ENCODE assay signal across 9 cellular contexts in genomic region chrX:48631376-48632090, GRCh38. TPM values are rescaled to one million over a fixed set of nuclear protein-coding genes. Genes with fewer than 3 reads are reported as not detected.
DNase-seq lines count a peak whose midpoint lies in the region; ATAC-seq and TF ChIP-seq lines count a peak whose summit lies in the region.
"Had no signal": no experiment of that assay in that cellular context is flagged by ENCODE, and none has a peak within 500 bp of the region (broad histone marks: within the 10 kb centered on the region; RNA-seq: fewer than 3 reads in every experiment).

No MANE protein-coding gene starts in this region.

- H3K27me3 Mint-ChIP-seq in activated CD8-positive, alpha-beta T cell treated with anti-CD3 and anti-CD28 coated beads for 36 hours, result no peaks in the 10 kb centered on the region

- POLR2A ChIA-PET in activated CD8-positive, alpha-beta T cell treated with anti-CD3 and anti-CD28 coated beads for 36 hours (lab: Charles Lee), result interaction anchor here (0.7 to 1.1 kb wide), 2 partner anchors 33 to 311 kb away, joined by 3 to 4 read pairs; no protein-coding TSS in a partner anchor

- TF ChIP-seq CTCF in activated CD8-positive, alpha-beta T cell treated with anti-CD3 and anti-CD28 coated beads for 36 hours (IDR thresholded peaks at IDR 0.05), result peak; percentile 33
- TF ChIP-seq CTCF in lung (IDR thresholded peaks at IDR 0.05; ENCODE audit: control extremely low read depth, extremely low read depth), result peak; percentile 37

- no peaks in the 10 kb centered on the region for H3K36me3 Mint-ChIP-seq in activated CD8-positive, alpha-beta T cell treated with anti-CD3 and anti-CD28 coated beads for 36 hours (ENCODE audit: low read depth)

- DNase-seq in NCI-H2029 (lab: John Stamatoyannopoulos, UW) (peak; percentile 49), NCI-H2029 treated with DMSO at 0.1 percent for 48 hours (lab: John Stamatoyannopoulos, UW) (no peak), NCI-H748 (lab: John Stamatoyannopoulos, UW; ENCODE audit: unreplicated experiment) (peak; percentile 90), lung (ENCODE audit: low spot score) (peak; percentile 86)
- DNase-seq in activated CD8-positive, alpha-beta T cell treated with anti-CD3 and anti-CD28 coated beads for 36 hours, result peak; percentile 82
- peak; percentile 11 for DNase-seq in stimulated activated CD8-positive, alpha-beta memory T cell treated with anti-CD3 and anti-CD28 coated beads, Interleukin-12 subunit alpha, Interleukin-12 subunit beta, amount 100 ng/mL, for 24 hours (ENCODE audit: extremely low read depth)

- H3K36me3 ChIP-seq in duodenal mucosa (ENCODE audit: control insufficient read depth in 1 of 2, insufficient read depth in 2 of 2, low read length in 2 of 2) (no peaks in the 10 kb centered on the region), lung (ENCODE audit: control insufficient read depth in 2 of 2, insufficient read depth in 2 of 2, low read length in 2 of 2) (no peaks in the 10 kb centered on the region)

- intact Hi-C loops in activated CD8-positive, alpha-beta T cell treated with anti-CD3 and anti-CD28 coated beads for 36 hours (cut with micrococcal nuclease), result no loop called here

- WGBS in lung, 2 donors, result 8 to 45% methylated on average over 17 to 18 of the region's 18 CpGs

- H3K27ac Mint-ChIP-seq in activated CD8-positive, alpha-beta T cell treated with anti-CD3 and anti-CD28 coated beads for 36 hours, result no peak overlapping the region

- H3K4me3 ChIP-seq in duodenal mucosa (ENCODE audit: low read depth in 1 of 2, low read length in 2 of 2) (peak overlapping the region; percentile 35 to 36), lung (no peak overlapping the region)

- CTCF ChIA-PET in activated CD8-positive, alpha-beta T cell treated with anti-CD3 and anti-CD28 coated beads for 36 hours (lab: Charles Lee), result interaction anchor here (1.0 to 1.1 kb wide), 3 partner anchors 17 to 266 kb away, joined by 3 to 5 read pairs (median 3); partner anchors contain the start of genes PQBP1 and TIMM17B

- H3K4me1 Mint-ChIP-seq in activated CD8-positive, alpha-beta T cell treated with anti-CD3 and anti-CD28 coated beads for 36 hours (ENCODE audit: low read depth), result peaks cover 8% of the 10 kb centered on the region

- no peaks in the 10 kb centered on the region for H3K9me3 Mint-ChIP-seq in activated CD8-positive, alpha-beta T cell treated with anti-CD3 and anti-CD28 coated beads for 36 hours

- H3K27ac ChIP-seq in duodenal mucosa (ENCODE audit: low read depth, low read length) (no peak overlapping the region), lung (ENCODE audit: low read depth in 1 of 2, low read length in 1 of 2) (no peak overlapping the region)
- H3K27ac ChIP-seq: 22Rv1 had no signal

- H3K9ac ChIP-seq in duodenal mucosa (ENCODE audit: low read depth in 1 of 2, low read length in 2 of 2), result no peak overlapping the region

- H3K9me3 ChIP-seq in duodenal mucosa (ENCODE audit: control insufficient read depth in 1 of 2, low read length in 2 of 2) (no peaks in the 10 kb centered on the region), lung (ENCODE audit: control insufficient read depth in 2 of 2, insufficient read depth in 1 of 2, low read length in 1 of 2) (no peaks in the 10 kb centered on the region)

- H3K27me3 ChIP-seq in duodenal mucosa (ENCODE audit: control insufficient read depth in 1 of 2, insufficient read depth in 2 of 2, low read length in 2 of 2), result no peaks in the 10 kb centered on the region
- H3K27me3 ChIP-seq in lung (ENCODE audit: control insufficient read depth, insufficient read depth), result no peaks in the 10 kb centered on the region

- peaks cover 0 to 7% of the 10 kb centered on the region in 2 donors for H3K4me1 ChIP-seq in duodenal mucosa (ENCODE audit: control insufficient read depth in 1 of 2, insufficient read depth in 2 of 2, low read length in 2 of 2)
- no peaks in the 10 kb centered on the region for H3K4me1 ChIP-seq in lung (ENCODE audit: control insufficient read depth in 2 of 2, insufficient read depth in 2 of 2, low read length in 2 of 2)

- ATAC-seq in HG03280 (IDR thresholded peaks at IDR 0.05; ENCODE audit: unreplicated experiment), result peak; percentile 94
- peak; percentile 84 for ATAC-seq in activated CD8-positive, alpha-beta T cell treated with anti-CD3 and anti-CD28 coated beads for 36 hours
- peak; percentile 84 for ATAC-seq in lung (ENCODE audit: insufficient read depth, low FRiP score)

- H3K4me3 Mint-ChIP-seq in activated CD8-positive, alpha-beta T cell treated with anti-CD3 and anti-CD28 coated beads for 36 hours, result peak overlapping the region; percentile 28

RNA-seq across cellular contexts. Expression of gene WDR13, which starts 34.2 kb away (rescaled TPM):
- total RNA-seq in activated CD8-positive, alpha-beta T cell treated with anti-CD3 and anti-CD28 coated beads for 36 hours, result 10 to 100 TPM; 31.6 to 38.6 TPM
- total RNA-seq in lung, result 100 to 1,000 TPM in 1 of 2 donors, 10 to 100 TPM in 1; 50.7 to 182 TPM
- polyA plus RNA-seq in lung, result 100 to 1,000 TPM; 156 to 175 TPM

RNA-seq across cellular contexts. Expression of gene WAS, which starts 52.1 kb away (rescaled TPM):
- 10 to 100 TPM; 81.6 to 81.9 TPM for total RNA-seq in activated CD8-positive, alpha-beta T cell treated with anti-CD3 and anti-CD28 coated beads for 36 hours
- 10 to 100 TPM in 1 of 2 donors, 1 to 10 TPM in 1; 8.1 to 37.2 TPM for total RNA-seq in lung
- polyA plus RNA-seq in lung, result 10 to 100 TPM; 14.7 to 61.5 TPM

RNA-seq across cellular contexts. Expression of gene RBM3, which starts 57.2 kb away (rescaled TPM):
- 100 to 1,000 TPM; 191 to 195 TPM for total RNA-seq in activated CD8-positive, alpha-beta T cell treated with anti-CD3 and anti-CD28 coated beads for 36 hours
- 100 to 1,000 TPM; 117 to 346 TPM for total RNA-seq in lung
- polyA plus RNA-seq in lung, result 100 to 1,000 TPM; 211 to 223 TPM
